Comparison of ENCODE assay signal across 19 cellular contexts in the genomic region with DNA sequence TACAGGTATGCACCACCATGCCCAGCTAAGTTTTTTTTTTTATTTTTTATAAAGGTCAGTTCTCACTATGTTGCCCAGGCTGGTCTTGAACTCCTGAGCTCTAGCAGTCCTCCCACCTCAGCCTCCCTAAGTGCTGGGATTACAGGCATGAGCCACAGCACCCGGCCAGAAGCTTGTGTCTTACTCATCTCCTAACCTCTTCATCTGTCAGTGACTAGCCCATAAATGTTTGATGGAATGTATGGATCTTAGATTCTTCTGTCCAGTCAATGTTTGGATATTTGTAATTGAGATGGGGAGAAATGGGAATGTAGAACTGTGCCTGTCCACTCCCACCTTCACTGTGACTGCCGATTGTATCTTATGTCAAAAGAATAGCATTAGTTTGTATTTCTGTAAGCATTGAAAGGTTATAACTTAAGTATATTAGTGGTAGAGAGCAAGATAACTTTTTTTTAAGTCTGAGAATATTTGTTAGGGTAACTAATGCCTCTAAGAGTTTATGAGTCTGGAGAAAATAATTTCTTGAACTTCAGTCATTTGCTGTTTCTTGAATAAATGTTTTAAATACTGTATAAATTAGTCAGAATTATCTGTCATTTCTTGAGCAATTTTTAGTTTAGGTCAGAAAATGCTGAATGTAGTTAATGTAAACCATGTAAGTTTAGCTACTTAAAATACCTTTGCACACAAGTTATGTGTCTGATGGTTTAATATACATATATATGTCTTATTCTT.
DNase-seq lines count a peak whose midpoint lies in the region; ATAC-seq, FAIRE-seq and TF ChIP-seq lines count a peak whose summit lies in the region.
"Had no signal": no experiment of that assay in that cellular context is flagged by ENCODE, and none has a peak within 500 bp of the region (broad histone marks: within the 10 kb centered on the region; RNA-seq: fewer than 3 reads in every experiment).

No MANE protein-coding gene starts in this region.

- H3K4me2 ChIP-seq in skeletal muscle satellite cell (ENCODE audit: low read length) = no peak overlapping the region

- no peak for ATAC-seq in HG02840 (IDR thresholded peaks at IDR 0.05; ENCODE audit: low FRiP score, unreplicated experiment)
- ATAC-seq: right lobe of liver had no signal

- H3K9me3 ChIP-seq in skeletal muscle satellite cell (replicated peaks; ENCODE audit: low read length) = no peaks in the 10 kb centered on the region
- H3K9me3 ChIP-seq: ovary, right lobe of liver had no signal

- H3K36me3 Mint-ChIP-seq in activated T-cell treated with anti-CD3 and anti-CD28 coated beads, Interleukin-2, amount 50 U/mL, for 24 hours (ENCODE audit: low read depth) = peaks cover 25% of the 10 kb centered on the region

- no peak overlapping the region for H3K4me3 ChIP-seq in choroid plexus epithelial cell (ENCODE audit: low read depth, low read length)
- no peak overlapping the region for H3K4me3 ChIP-seq in skeletal muscle satellite cell (ENCODE audit: low read length)
- H3K4me3 ChIP-seq: coronary artery, ovary, right lobe of liver had no signal

- H3K27ac Mint-ChIP-seq in activated T-cell treated with anti-CD3 and anti-CD28 coated beads, Interleukin-2, amount 50 U/mL, for 24 hours = no peak overlapping the region
- H3K27ac Mint-ChIP-seq: activated naive CD4-positive, alpha-beta T cell treated with anti-CD3 and anti-CD28 coated beads, Interleukin-2, amount 10 ng/mL, durations not matched to agents 7 days and 5 days had no signal

- H3K27me3 Mint-ChIP-seq in activated T-cell treated with anti-CD3 and anti-CD28 coated beads, Interleukin-2, amount 50 U/mL, for 24 hours = no peaks in the 10 kb centered on the region
- H3K27me3 Mint-ChIP-seq: activated naive CD4-positive, alpha-beta T cell treated with anti-CD3 and anti-CD28 coated beads, Interleukin-2, amount 10 ng/mL, durations not matched to agents 7 days and 5 days had no signal

- FAIRE-seq in G401.6 (lab: Jason Lieb, UNC) (peak; percentile 33), RCC 7860 (lab: Jason Lieb, UNC) (peak; percentile 15)
- FAIRE-seq: GM12891, TTC549 had no signal

- H3K36me3 ChIP-seq in skeletal muscle satellite cell (ENCODE audit: insufficient read depth, low read length) = no peaks in the 10 kb centered on the region
- H3K36me3 ChIP-seq: ovary, right lobe of liver had no signal

- H3K4me1 ChIP-seq in skeletal muscle satellite cell (ENCODE audit: control insufficient read depth, insufficient read depth, low read length) = peaks cover 41% of the 10 kb centered on the region

- H3K27me3 ChIP-seq in skeletal muscle satellite cell (ENCODE audit: control insufficient read depth, insufficient read depth, low read length) = no peaks in the 10 kb centered on the region
- H3K27me3 ChIP-seq: ovary, right lobe of liver had no signal

- H3K9ac ChIP-seq in skeletal muscle satellite cell (ENCODE audit: low read depth, low read length) = peak overlapping the region; percentile 10

- DNase-seq in RCC 7860 (ENCODE audit: low spot score) (peak; percentile 48), choroid plexus epithelial cell (ENCODE audit: low read depth) (peak; percentile 33), NCI-H2196 (lab: John Stamatoyannopoulos, UW; ENCODE audit: unreplicated experiment) (no peak)
- no peak for DNase-seq in activated T-cell treated with anti-CD3 and anti-CD28 coated beads, Interleukin-2, amount 50 U/mL, for 24 hours
- DNase-seq: activated naive CD4-positive, alpha-beta T cell treated with anti-CD3 and anti-CD28 coated beads, Interleukin-2, amount 10 ng/mL, durations not matched to agents 7 days and 5 days; activated T-cell treated with anti-CD3 and anti-CD28 coated beads for 4 hours; Calu3; GDM1; NCI-H1436 treated with DMSO at 0.1 percent for 48 hours; NCI-H2171; NCI-H82; ovary; right lobe of liver had no signal

- peaks cover 2% of the 10 kb centered on the region for H3K4me1 Mint-ChIP-seq in activated T-cell treated with anti-CD3 and anti-CD28 coated beads, Interleukin-2, amount 50 U/mL, for 24 hours (ENCODE audit: low read depth)
- H3K4me1 Mint-ChIP-seq: activated naive CD4-positive, alpha-beta T cell treated with anti-CD3 and anti-CD28 coated beads, Interleukin-2, amount 10 ng/mL, durations not matched to agents 7 days and 5 days had no signal

- no peaks in the 10 kb centered on the region for H3K9me3 Mint-ChIP-seq in activated T-cell treated with anti-CD3 and anti-CD28 coated beads, Interleukin-2, amount 50 U/mL, for 24 hours
- H3K9me3 Mint-ChIP-seq: activated naive CD4-positive, alpha-beta T cell treated with anti-CD3 and anti-CD28 coated beads, Interleukin-2, amount 10 ng/mL, durations not matched to agents 7 days and 5 days had no signal

- no peak overlapping the region for H3K4me3 Mint-ChIP-seq in activated T-cell treated with anti-CD3 and anti-CD28 coated beads, Interleukin-2, amount 50 U/mL, for 24 hours
- H3K4me3 Mint-ChIP-seq: activated naive CD4-positive, alpha-beta T cell treated with anti-CD3 and anti-CD28 coated beads, Interleukin-2, amount 10 ng/mL, durations not matched to agents 7 days and 5 days had no signal

- TF ChIP-seq CTCF in choroid plexus epithelial cell (conservative IDR thresholded peaks at IDR 0.05; ENCODE audit: low read depth, low read length) = no peak

Comparison
In these comparisons a context has a peak if more than half of its experiments do, and no peak if none do; other contexts are left out.
1. DNase-seq: peak in RCC 7860 (single experiment) and choroid plexus epithelial cell (single experiment); none in NCI-H2196 (single experiment) and activated T-cell treated with anti-CD3 and anti-CD28 coated beads, Interleukin-2, amount 50 U/mL, for 24 hours (single experiment).